40 cellular contexts compared by ENCODE assay signal in genomic region chr10:79460687-79461086, GRCh38.
"Had no signal": no experiment of that assay in that cellular context is flagged by ENCODE, and none has a peak within 500 bp of the region (broad histone marks: within the 10 kb centered on the region; RNA-seq: fewer than 3 reads in every experiment).

No MANE protein-coding gene starts in this region.

- H3K4me1 ChIP-seq: ascending aorta had no signal

- H3K4me1 Mint-ChIP-seq: activated CD4-positive, alpha-beta memory T cell treated with anti-CD3 and anti-CD28 coated beads, Interleukin-2, amount 10 ng/mL, durations not matched to agents 7 days and 5 days; activated CD4-positive, alpha-beta T cell treated with anti-CD3 and anti-CD28 coated beads for 36 hours; activated CD4-positive, alpha-beta T cell treated with anti-CD3 and anti-CD28 coated beads, Interleukin-2, amount 10 ng/mL, durations not matched to agents 7 days and 5 days; activated CD8-positive, alpha-beta memory T cell treated with anti-CD3 and anti-CD28 coated beads, Interleukin-2, amount 10 ng/mL, durations not matched to agents 7 days and 5 days; activated naive CD4-positive, alpha-beta T cell treated with anti-CD3 and anti-CD28 coated beads, Interleukin-2, amount 10 ng/mL, durations not matched to agents 7 days and 5 days; activated naive CD4-positive, alpha-beta T cell treated with anti-CD3 and anti-CD28 coated beads, Interleukin-2, amount 50 U/mL, for 24 hours; activated naive CD8-positive, alpha-beta T cell treated with anti-CD3 and anti-CD28 coated beads, Interleukin-2, amount 10 ng/mL, durations not matched to agents 7 days and 5 days; activated naive CD8-positive, alpha-beta T cell treated with anti-CD3 and anti-CD28 coated beads, Interleukin-2, amount 50 U/mL, for 24 hours; brain; central memory CD8-positive, alpha-beta T cell; WTC11 had no signal

- H3K9me3 Mint-ChIP-seq: activated CD4-positive, alpha-beta memory T cell treated with anti-CD3 and anti-CD28 coated beads, Interleukin-2, amount 10 ng/mL, durations not matched to agents 7 days and 5 days; activated CD4-positive, alpha-beta T cell treated with anti-CD3 and anti-CD28 coated beads, Interleukin-2, amount 10 ng/mL, durations not matched to agents 7 days and 5 days; activated naive CD4-positive, alpha-beta T cell treated with anti-CD3 and anti-CD28 coated beads, Interleukin-2, amount 10 ng/mL, durations not matched to agents 7 days and 5 days; activated naive CD4-positive, alpha-beta T cell treated with anti-CD3 and anti-CD28 coated beads, Interleukin-2, amount 50 U/mL, for 24 hours; activated naive CD8-positive, alpha-beta T cell treated with anti-CD3 and anti-CD28 coated beads, Interleukin-2, amount 10 ng/mL, durations not matched to agents 7 days and 5 days; activated naive CD8-positive, alpha-beta T cell treated with anti-CD3 and anti-CD28 coated beads, Interleukin-2, amount 50 U/mL, for 24 hours; activated T-cell treated with anti-CD3 and anti-CD28 coated beads, Interleukin-2, amount 50 U/mL, for 24 hours; activated T-helper 2 cell treated with anti-CD3 and anti-CD28 coated beads, Interferon-gamma antibody, Interleukin-2, Interleukin-4, amounts not matched to agents 10 μg/mL and 5 μg/mL and 100 μg/mL, durations not matched to agents 14 hours and 24 hours and 36 hours; brain; central memory CD8-positive, alpha-beta T cell; T-helper 1 cell treated with Interleukin-12 subunit alpha and Interleukin-12 subunit beta and Interleukin-4 antibody, amounts not matched to agents 30 μg/mL and 1 μg/mL, for 36 hours; T-helper 2 cell treated with Interferon-gamma antibody and Interleukin-4, amounts not matched to agents 5 μg/mL and 100 μg/mL, for 36 hours had no signal

- DNase-seq: activated CD4-positive, alpha-beta memory T cell treated with anti-CD3 and anti-CD28 coated beads, Interleukin-2, amount 10 ng/mL, durations not matched to agents 7 days and 5 days; activated CD4-positive, alpha-beta T cell treated with anti-CD3 and anti-CD28 coated beads for 1 hour; activated CD4-positive, alpha-beta T cell treated with anti-CD3 and anti-CD28 coated beads for 36 hours; activated CD4-positive, alpha-beta T cell treated with anti-CD3 and anti-CD28 coated beads for 48 hours; activated CD4-positive, alpha-beta T cell treated with anti-CD3 and anti-CD28 coated beads, Interleukin-2, amount 10 ng/mL, durations not matched to agents 7 days and 5 days; activated CD4-positive, alpha-beta T cell treated with anti-CD3 and anti-CD28 coated beads, Interleukin-2, amount 50 U/mL, for 48 hours; activated CD4-positive, CD25-positive, alpha-beta regulatory T cell; activated CD8-positive, alpha-beta memory T cell treated with anti-CD3 and anti-CD28 coated beads for 24 hours; activated CD8-positive, alpha-beta memory T cell treated with anti-CD3 and anti-CD28 coated beads, Interleukin-2, amount 10 ng/mL, durations not matched to agents 7 days and 5 days; activated CD8-positive, alpha-beta memory T cell treated with anti-CD3 and anti-CD28 coated beads, Interleukin-2, amount 50 U/mL, for 48 hours; activated CD8-positive, alpha-beta T cell treated with anti-CD3 and anti-CD28 coated beads, Interleukin-2, amount 10 ng/mL, durations not matched to agents 7 days and 5 days; activated effector memory CD4-positive, alpha-beta T cell treated with Interleukin-2 at 50 U/mL for 16 hours; activated gamma-delta T cell; activated naive CD4-positive, alpha-beta T cell treated with anti-CD3 and anti-CD28 coated beads, Interleukin-2, amount 10 ng/mL, durations not matched to agents 7 days and 5 days; activated naive CD4-positive, alpha-beta T cell treated with Interleukin-2 at 50 U/mL for 16 hours; activated naive CD8-positive, alpha-beta T cell treated with anti-CD3 and anti-CD28 coated beads, Interleukin-2, amount 10 ng/mL, durations not matched to agents 7 days and 5 days; activated naive CD8-positive, alpha-beta T cell treated with anti-CD3 and anti-CD28 coated beads, Interleukin-2, amount 50 U/mL, for 24 hours; activated T-cell treated with anti-CD3 and anti-CD28 coated beads, Interleukin-2, amount 50 U/mL, for 24 hours; activated T-cell treated with anti-CD3 and anti-CD28 coated beads, Interleukin-2, amount 50 U/mL, for 48 hours; amygdala; anterior cingulate cortex; caudate nucleus; cerebellar nuclear complex; T-helper 1 cell; T-helper 2 cell; T-helper 9 cell had no signal

- FAIRE-seq: bronchial epithelial cell, TTC549 had no signal

- H3K27me3 ChIP-seq: ascending aorta, cardiac muscle cell had no signal

- H3K27ac Mint-ChIP-seq: activated CD4-positive, alpha-beta memory T cell treated with anti-CD3 and anti-CD28 coated beads, Interleukin-2, amount 10 ng/mL, durations not matched to agents 7 days and 5 days; activated CD4-positive, alpha-beta T cell treated with anti-CD3 and anti-CD28 coated beads for 36 hours; activated CD4-positive, alpha-beta T cell treated with anti-CD3 and anti-CD28 coated beads, Interleukin-2, amount 10 ng/mL, durations not matched to agents 7 days and 5 days; activated CD8-positive, alpha-beta memory T cell treated with anti-CD3 and anti-CD28 coated beads, Interleukin-2, amount 10 ng/mL, durations not matched to agents 7 days and 5 days; activated CD8-positive, alpha-beta T cell treated with anti-CD3 and anti-CD28 coated beads, Interleukin-2, amount 10 ng/mL, durations not matched to agents 7 days and 5 days; activated naive CD4-positive, alpha-beta T cell treated with anti-CD3 and anti-CD28 coated beads, Interleukin-2, amount 10 ng/mL, durations not matched to agents 7 days and 5 days; activated naive CD4-positive, alpha-beta T cell treated with anti-CD3 and anti-CD28 coated beads, Interleukin-2, amount 50 U/mL, for 24 hours; activated naive CD8-positive, alpha-beta T cell; activated naive CD8-positive, alpha-beta T cell treated with anti-CD3 and anti-CD28 coated beads, Interleukin-2, amount 10 ng/mL, durations not matched to agents 7 days and 5 days; activated naive CD8-positive, alpha-beta T cell treated with anti-CD3 and anti-CD28 coated beads, Interleukin-2, amount 50 U/mL, for 24 hours; activated T-cell treated with anti-CD3 and anti-CD28 coated beads, Interleukin-2, amount 50 U/mL, for 24 hours; activated T-helper 2 cell treated with anti-CD3 and anti-CD28 coated beads, Interferon-gamma antibody, Interleukin-2, Interleukin-4, amounts not matched to agents 10 μg/mL and 5 μg/mL and 100 μg/mL, durations not matched to agents 14 hours and 24 hours and 36 hours; brain; T-helper 1 cell treated with Interleukin-12 subunit alpha and Interleukin-12 subunit beta and Interleukin-4 antibody, amounts not matched to agents 30 μg/mL and 1 μg/mL, for 36 hours; T-helper 2 cell treated with Interferon-gamma antibody and Interleukin-4, amounts not matched to agents 5 μg/mL and 100 μg/mL, for 36 hours; WTC11 had no signal

- ATAC-seq: activated CD4-positive, alpha-beta T cell treated with anti-CD3 and anti-CD28 coated beads for 36 hours; activated CD4-positive, CD25-positive, alpha-beta regulatory T cell treated with anti-CD3 and anti-CD28 coated beads, Interleukin-2, amount 50 U/mL, for 24 hours; activated CD8-positive, alpha-beta memory T cell treated with anti-CD3 and anti-CD28 coated beads, Interleukin-2, amount 10 ng/mL, durations not matched to agents 7 days and 5 days; activated CD8-positive, alpha-beta T cell treated with anti-CD3 and anti-CD28 coated beads, Interleukin-2, amount 10 ng/mL, durations not matched to agents 7 days and 5 days; activated naive CD8-positive, alpha-beta T cell treated with anti-CD3 and anti-CD28 coated beads, Interleukin-2, amount 50 U/mL, for 24 hours; WTC11 had no signal

- H3K9me3 ChIP-seq: ascending aorta had no signal

- H3K27me3 Mint-ChIP-seq: activated naive CD4-positive, alpha-beta T cell treated with anti-CD3 and anti-CD28 coated beads, Interleukin-2, amount 50 U/mL, for 24 hours; activated T-cell treated with anti-CD3 and anti-CD28 coated beads, Interleukin-2, amount 50 U/mL, for 24 hours; central memory CD8-positive, alpha-beta T cell had no signal

- H3K27ac ChIP-seq: ascending aorta, cardiac muscle cell, VCaP had no signal

- H3K36me3 ChIP-seq: ascending aorta, cardiac muscle cell had no signal

- H3K4me3 Mint-ChIP-seq: activated CD4-positive, alpha-beta memory T cell treated with anti-CD3 and anti-CD28 coated beads, Interleukin-2, amount 10 ng/mL, durations not matched to agents 7 days and 5 days; activated CD4-positive, alpha-beta T cell treated with anti-CD3 and anti-CD28 coated beads for 36 hours; activated CD4-positive, alpha-beta T cell treated with anti-CD3 and anti-CD28 coated beads, Interleukin-2, amount 10 ng/mL, durations not matched to agents 7 days and 5 days; activated CD8-positive, alpha-beta memory T cell treated with anti-CD3 and anti-CD28 coated beads, Interleukin-2, amount 10 ng/mL, durations not matched to agents 7 days and 5 days; activated CD8-positive, alpha-beta T cell treated with anti-CD3 and anti-CD28 coated beads, Interleukin-2, amount 10 ng/mL, durations not matched to agents 7 days and 5 days; activated naive CD4-positive, alpha-beta T cell treated with anti-CD3 and anti-CD28 coated beads, Interleukin-2, amount 10 ng/mL, durations not matched to agents 7 days and 5 days; activated naive CD4-positive, alpha-beta T cell treated with anti-CD3 and anti-CD28 coated beads, Interleukin-2, amount 50 U/mL, for 24 hours; activated naive CD8-positive, alpha-beta T cell; activated naive CD8-positive, alpha-beta T cell treated with anti-CD3 and anti-CD28 coated beads, Interleukin-2, amount 10 ng/mL, durations not matched to agents 7 days and 5 days; activated naive CD8-positive, alpha-beta T cell treated with anti-CD3 and anti-CD28 coated beads, Interleukin-2, amount 50 U/mL, for 24 hours; activated T-cell treated with anti-CD3 and anti-CD28 coated beads, Interleukin-2, amount 50 U/mL, for 24 hours; brain; central memory CD8-positive, alpha-beta T cell; T-helper 1 cell treated with Interleukin-12 subunit alpha and Interleukin-12 subunit beta and Interleukin-4 antibody, amounts not matched to agents 30 μg/mL and 1 μg/mL, for 36 hours; T-helper 2 cell treated with Interferon-gamma antibody and Interleukin-4, amounts not matched to agents 5 μg/mL and 100 μg/mL, for 36 hours; WTC11 had no signal

- H3K4me3 ChIP-seq: ascending aorta, cardiac muscle cell had no signal
